Comparison of ENCODE assay signal across 21 cellular contexts in the genomic region with DNA sequence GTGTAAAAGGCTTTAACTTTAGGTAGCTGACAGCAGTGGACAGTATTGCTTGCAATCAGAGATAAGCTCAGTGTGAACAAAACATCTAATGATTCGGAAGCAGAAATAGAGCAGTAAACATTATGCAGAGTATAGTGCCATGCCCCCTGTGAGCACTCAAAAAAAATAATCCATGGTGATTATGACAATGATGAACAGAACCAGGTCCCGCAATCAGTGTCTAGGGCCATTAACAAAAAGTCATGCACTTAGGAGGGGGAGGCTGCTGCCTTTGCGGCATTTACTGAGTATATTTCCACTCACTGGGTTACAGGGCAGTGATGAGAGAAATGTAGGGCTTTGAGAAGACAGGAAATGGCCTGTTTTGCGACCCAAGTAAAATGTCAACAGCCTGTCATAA. TPM values are rescaled to one million over a fixed set of nuclear protein-coding genes. Genes with fewer than 3 reads are reported as not detected.
DNase-seq lines count a peak whose midpoint lies in the region; ATAC-seq, FAIRE-seq and TF ChIP-seq lines count a peak whose summit lies in the region.
"Had no signal": no experiment of that assay in that cellular context is flagged by ENCODE, and none has a peak within 500 bp of the region (broad histone marks: within the 10 kb centered on the region; RNA-seq: fewer than 3 reads in every experiment).

No MANE protein-coding gene starts in this region.

- H2AFZ ChIP-seq in HepG2 (ENCODE audit: low read length): no peak overlapping the region
- peak overlapping the region; percentile 43; the same call in 1 of the 2 replicates for H2AFZ ChIP-seq in SK-N-SH (ENCODE audit: low read depth)

- POLR2A ChIA-PET in HepG2 (lab: Yijun Ruan, JAX) (no interaction called here), SK-N-SH (lab: Yijun Ruan, JAX) (interaction anchor here (1.2 kb wide), 1 partner anchor 41 kb away, joined by 3 read pairs; no protein-coding TSS in a partner anchor)

- no peak overlapping the region for H3K27ac ChIP-seq in liver (ENCODE audit: low read depth in 1 of 2, low read length in 2 of 2)
- H3K27ac ChIP-seq in HepG2 (ENCODE audit: extremely low read length, insufficient read depth, low read length): no peak overlapping the region
- peak overlapping the region; percentile 64 to 73; a peak in 3 of 4 replicates for H3K27ac ChIP-seq in SK-N-SH (ENCODE audit: low read depth in 2 of 2, low read length in 1 of 2)
- no peak overlapping the region for H3K27ac ChIP-seq in heart right ventricle
- H3K27ac ChIP-seq: A549 had no signal

- H3K9me3 ChIP-seq in liver (ENCODE audit: control insufficient read depth in 4 of 4, low read length in 3 of 4): no peaks in the 10 kb centered on the region
- no peaks in the 10 kb centered on the region for H3K9me3 ChIP-seq in HepG2 (ENCODE audit: low read length)
- H3K9me3 ChIP-seq in SK-N-SH: no peaks in the 10 kb centered on the region
- H3K9me3 ChIP-seq in heart right ventricle: no peaks in the 10 kb centered on the region
- H3K9me3 ChIP-seq: A549 had no signal

- no peak overlapping the region for H3K4me2 ChIP-seq in HepG2 (ENCODE audit: low read depth, low read length)
- H3K4me2 ChIP-seq in SK-N-SH: no peak overlapping the region
- H3K4me2 ChIP-seq: A549, GM23338 had no signal

- H3K9ac ChIP-seq in liver (ENCODE audit: low read depth in 1 of 2, low read length in 2 of 2) (no peak overlapping the region), HepG2 (ENCODE audit: insufficient read depth, low read depth, low read length) (no peak overlapping the region), SK-N-SH (no peak overlapping the region)

- TF ChIP-seq CTCF in liver (IDR thresholded peaks at IDR 0.05; ENCODE audit: low read depth, low read length, missing input control): no peak
- no peak for TF ChIP-seq CTCF in HepG2 (CRISPR knock-in tag; IDR thresholded peaks at IDR 0.05)
- TF ChIP-seq CTCF in SK-N-SH (IDR thresholded peaks at IDR 0.05): no peak
- TF ChIP-seq CTCF in heart right ventricle (IDR thresholded peaks at IDR 0.05): no peak

- ATAC-seq in HepG2 (no peak), left lobe of liver (peak; percentile 43), heart right ventricle (no peak)
- ATAC-seq: A549, GM23338, HCT116 had no signal

- in situ Hi-C loops in HepG2 (cut with HindIII; ENCODE audit: extremely low pct_ligation_motif_present, low pct_unique_long_range_greater_than_20kb): no loop called here

- no peak for TF ChIP-seq POLR2A in HepG2 (IDR thresholded peaks at IDR 0.05; ENCODE audit: insufficient read depth in 1 of 2, low read depth in 2 of 2, low read length in 2 of 2)

- no peaks in the 10 kb centered on the region for H3K79me2 ChIP-seq in HepG2 (ENCODE audit: insufficient read depth, low read length)
- no peaks in the 10 kb centered on the region for H3K79me2 ChIP-seq in SK-N-SH (ENCODE audit: insufficient read depth)

- H3K9me2 ChIP-seq in SK-N-SH: no peaks in the 10 kb centered on the region

- H3K36me3 ChIP-seq in liver (ENCODE audit: control insufficient read depth in 4 of 4, insufficient read depth in 3 of 4, low read depth in 1 of 4, low read length in 3 of 4) (no peaks in the 10 kb centered on the region), HepG2 (replicated peaks in 1 of 2; ENCODE audit: control insufficient read depth in 1 of 2, insufficient read depth in 2 of 2, low read length in 2 of 2) (no peaks in the 10 kb centered on the region), SK-N-SH (replicated peaks in 1 of 2; ENCODE audit: control insufficient read depth in 1 of 2, insufficient read depth in 2 of 2, low read length in 1 of 2) (no peaks in the 10 kb centered on the region), heart right ventricle (no peaks in the 10 kb centered on the region)

- TF ChIP-seq EP300 in HepG2 (IDR thresholded peaks at IDR 0.05; ENCODE audit: low read depth in 2 of 2, low read length in 2 of 2) (no peak), HepG2 (CRISPR knock-in tag; IDR thresholded peaks at IDR 0.05; ENCODE audit: borderline replicate concordance) (no peak), SK-N-SH (IDR thresholded peaks at IDR 0.05; ENCODE audit: borderline replicate concordance in 1 of 2, low read depth in 1 of 2, low read length in 1 of 2) (0 out of 4 replicates have a peak, but pooled peaks of 1 of the 2 experiments have one; percentile 39)

- H4K20me1 ChIP-seq in HepG2 (ENCODE audit: insufficient read depth, low read length) (no peaks in the 10 kb centered on the region), SK-N-SH (ENCODE audit: insufficient read depth) (no peaks in the 10 kb centered on the region)

- BruUV-seq in HepG2 (replicated peaks; lab: Mats Ljungman, UMichigan): no TSS peak

- CTCF ChIA-PET in HepG2 (lab: Yijun Ruan, JAX; ENCODE audit: low intra/inter-chr PET ratio, low total read pairs): no interaction called here
- CTCF ChIA-PET in SK-N-SH (lab: Yijun Ruan, JAX): interaction anchor here (0.6 to 2.3 kb wide), 3 partner anchors 18 to 37 kb away, joined by 3 to 9 read pairs (median 3); no protein-coding TSS in a partner anchor

- H3F3A ChIP-seq in SK-N-SH (replicated peaks; ENCODE audit: insufficient read depth): peaks cover 4% of the 10 kb centered on the region

- DNase-seq in HepG2 (ENCODE audit: low spot score): no peak
- DNase-seq in SK-N-SH: peak; percentile 51
- DNase-seq in left lobe of liver (ENCODE audit: low spot score): no peak
- no peak for DNase-seq in heart right ventricle
- DNase-seq in activated CD8-positive, alpha-beta memory T cell treated with anti-CD3 and anti-CD28 coated beads, Interleukin-2, amount 50 U/mL, for 4 hours: no peak
- no peak for DNase-seq in KG1 (lab: John Stamatoyannopoulos, UW)
- DNase-seq: 8988T; ACHN; C1 segment of cervical spinal cord; Calu3; CD4-positive, alpha-beta memory T cell; COR-L47; DMS53; DMS79 treated with DMSO at 0.1 percent for 48 hours; H9 had no signal

- H3K27me3 ChIP-seq in liver (ENCODE audit: control insufficient read depth in 4 of 4, insufficient read depth in 4 of 4, low read length in 3 of 4) (peaks cover 0 to 4% (median 0%) of the 10 kb centered on the region in 4 donors), HepG2 (ENCODE audit: control insufficient read depth in 1 of 2, insufficient read depth in 2 of 2, low read length in 2 of 2) (no peaks in the 10 kb centered on the region), SK-N-SH (ENCODE audit: insufficient read depth) (no peaks in the 10 kb centered on the region), heart right ventricle (no peaks in the 10 kb centered on the region)

- WGBS in liver: 80% methylated on average over 4 of the region's 4 CpGs
- 51% methylated on average over 4 of the region's 4 CpGs for WGBS in HepG2 (ENCODE audit: low lambda C conversion rate)
- 66% methylated on average over 4 of the region's 4 CpGs for WGBS in SK-N-SH (ENCODE audit: low lambda C conversion rate)
- 56 to 65% methylated on average over 4 of the region's 4 CpGs for WGBS in heart right ventricle, 2 donors

- no peaks in the 10 kb centered on the region for H3K4me1 ChIP-seq in liver (ENCODE audit: control insufficient read depth in 4 of 4, insufficient read depth in 4 of 4, low read length in 3 of 4)
- no peaks in the 10 kb centered on the region for H3K4me1 ChIP-seq in HepG2 (ENCODE audit: insufficient read depth, low read length)
- peaks cover 0 to 8% of the 10 kb centered on the region in 2 experiments; a peak in 2 of 4 replicates for H3K4me1 ChIP-seq in SK-N-SH (ENCODE audit: control insufficient read depth in 1 of 2, insufficient read depth in 2 of 2, low read depth in 1 of 2, low read length in 1 of 2)
- peaks cover 0 to 9% (median 0%) of the 10 kb centered on the region in 9 donors for H3K4me1 ChIP-seq in heart right ventricle
- H3K4me1 ChIP-seq: A549 had no signal

- no peak for FAIRE-seq in HepG2 (lab: Jason Lieb, UNC)
- FAIRE-seq: A549, GM12891, GM18507 had no signal

- TF ChIP-seq RAD21 in liver (IDR thresholded peaks at IDR 0.05) (no peak), HepG2 (CRISPR knock-in tag; IDR thresholded peaks at IDR 0.05) (no peak), SK-N-SH (IDR thresholded peaks at IDR 0.05; ENCODE audit: low read length) (no peak)

- no peak overlapping the region for H3K4me3 ChIP-seq in liver (ENCODE audit: low read depth in 1 of 3, low read length in 3 of 3)
- no peak overlapping the region for H3K4me3 ChIP-seq in HepG2 (replicated peaks in 1 of 3; ENCODE audit: insufficient read depth in 1 of 3, low read depth in 2 of 3, low read length in 3 of 3)
- no peak overlapping the region for H3K4me3 ChIP-seq in SK-N-SH (ENCODE audit: low read depth in 2 of 2, low read length in 1 of 2)
- H3K4me3 ChIP-seq in heart right ventricle: no peak overlapping the region
- H3K4me3 ChIP-seq: A549, GM23338 had no signal

- intact Hi-C loops in HepG2 (cut with micrococcal nuclease; ENCODE audit: unreplicated experiment): no loop called here
- intact Hi-C loops in heart right ventricle (cut with DNase I): no loop called here

RNA-seq across cellular contexts. Expression of gene NEIL3, which starts 27.4 kb away (rescaled TPM):
- total RNA-seq in liver (10 to 100 TPM in 1 of 2 donors, under 1 TPM in 1; 0.08 to 11.0 TPM), HepG2 (2016; rRNA removed; fragmentation: Illumina TruSeq; extraction: Trizol) (8.4 and 10.6 TPM in 2 replicates), left lobe of liver (0.08 TPM), heart right ventricle (under 1 TPM in 6 of 10 donors, not detected in 4; 0.11 to 0.88 (median 0.38) TPM)
- polyA plus RNA-seq in liver (under 1 TPM; 0.07 to 0.29 TPM), HepG2 (2011; rRNA removed) (1.9 and 3.5 TPM in 2 replicates), SK-N-SH (2012; rRNA removed) (3.3 and 3.6 TPM in 2 replicates), heart right ventricle (under 1 TPM in 1 of 2 donors, not detected in 1; 0.03 TPM)
- total RNA-seq in HepG2 (2016; cell fraction: cytosol; rRNA removed; fragmentation: Illumina TruSeq; extraction: Trizol; ENCODE audit: low read depth): 13.8 and 17.3 TPM in 2 replicates
- 7.6 and 9.5 TPM in 2 replicates for total RNA-seq in HepG2 (2016; cell fraction: insoluble cytoplasmic fraction; rRNA removed; fragmentation: Illumina TruSeq; extraction: Trizol)
- total RNA-seq in HepG2 (2016; cell fraction: membrane; rRNA removed; fragmentation: Illumina TruSeq; extraction: Trizol): 7.2 and 7.5 TPM in 2 replicates
- 7.6 and 8.8 TPM in 2 replicates for total RNA-seq in HepG2 (2016; cell fraction: nucleus; rRNA removed; fragmentation: Illumina TruSeq; extraction: Trizol)
- 1.4 and 1.7 TPM in 2 replicates for polyA plus RNA-seq in HepG2 (2011; cell fraction: cytosol; rRNA removed)
- 2.1 and 2.3 TPM in 2 replicates for polyA plus RNA-seq in HepG2 (2011; cell fraction: nucleus; rRNA removed)
- 1.1 and 2.2 TPM in 2 replicates for polyA plus RNA-seq in HepG2 (2012)
- 0.38 and 0.50 TPM in 2 replicates for polyA plus RNA-seq in HepG2 (2016; cell fraction: cytosol; fragmentation: Illumina TruSeq; extraction: Trizol; ENCODE audit: low read depth)
- 9.3 and 9.8 TPM in 2 replicates for polyA plus RNA-seq in HepG2 (2016; cell fraction: insoluble cytoplasmic fraction; fragmentation: Illumina TruSeq; extraction: Trizol; ENCODE audit: low read depth)
- 0.87 and 1.3 TPM in 2 replicates for polyA plus RNA-seq in HepG2 (2016; cell fraction: membrane; fragmentation: Illumina TruSeq; extraction: Trizol; ENCODE audit: low read depth)
- polyA plus RNA-seq in HepG2 (2016; cell fraction: nucleus; fragmentation: Illumina TruSeq; extraction: Trizol; ENCODE audit: insufficient read depth, low read depth): 7.0 and 7.3 TPM in 2 replicates
- polyA minus RNA-seq in HepG2 (2011; rRNA and poly(A)+ RNA removed; ENCODE audit: low replicate concordance): 2.4 and 9.0 TPM in 2 replicates
- 2.4 and 4.0 TPM in 2 replicates for polyA minus RNA-seq in HepG2 (2011; cell fraction: cytosol; rRNA and poly(A)+ RNA removed)
- polyA minus RNA-seq in HepG2 (2011; cell fraction: nucleus; rRNA and poly(A)+ RNA removed): 7.8 and 9.9 TPM in 2 replicates
- 4.0 and 4.3 TPM in 2 replicates for polyA plus RNA-seq in SK-N-SH (2012; cell fraction: cytosol; rRNA removed)
- polyA plus RNA-seq in SK-N-SH (2012; cell fraction: nucleus; rRNA removed): 3.3 and 3.6 TPM in 2 replicates

Comparison
In these comparisons a context has a peak if more than half of its experiments do, and no peak if none do; other contexts are left out.
1. H3K27ac ChIP-seq: peak in SK-N-SH (2 of 2); none in liver (0 of 2), HepG2 (single experiment) and heart right ventricle (0 of 10).